ENCODE assay signal across 17 cellular contexts in the genomic region with DNA sequence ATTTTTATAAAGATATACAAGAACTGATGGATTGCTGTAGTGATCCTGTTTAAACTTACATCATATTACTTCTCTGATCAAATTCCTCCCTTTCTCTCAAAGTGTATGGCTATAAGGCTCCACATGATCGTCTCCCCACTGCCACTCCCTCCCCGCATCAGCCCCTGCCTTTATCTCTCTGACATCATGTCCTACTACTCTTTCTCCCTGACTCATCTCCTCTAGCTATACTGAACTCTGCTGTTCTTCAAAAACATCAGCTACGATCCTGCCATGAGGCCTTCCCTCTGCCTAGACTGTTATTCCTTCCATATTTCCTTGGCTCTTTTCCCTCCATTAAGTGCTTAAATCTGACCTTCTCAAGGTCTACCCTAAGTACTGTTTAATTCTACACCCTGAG. TPM values are rescaled to one million over a fixed set of nuclear protein-coding genes. Genes with fewer than 3 reads are reported as not detected.
DNase-seq lines count a peak whose midpoint lies in the region; ATAC-seq and TF ChIP-seq lines count a peak whose summit lies in the region.
"Had no signal": no experiment of that assay in that cellular context is flagged by ENCODE, and none has a peak within 500 bp of the region (broad histone marks: within the 10 kb centered on the region; RNA-seq: fewer than 3 reads in every experiment).

No MANE protein-coding gene starts in this region.

- no peaks in the 10 kb centered on the region for H3K36me3 Mint-ChIP-seq in Calu3 (ENCODE audit: insufficient read depth, unreplicated experiment)
- no peaks in the 10 kb centered on the region for H3K36me3 Mint-ChIP-seq in chondrocyte (ENCODE audit: low read depth)
- H3K36me3 Mint-ChIP-seq: CD14-positive monocyte; CD4-positive, alpha-beta memory T cell; IgD-negative memory B cell had no signal

- H3K9me3 Mint-ChIP-seq in Calu3 (ENCODE audit: low read depth, unreplicated experiment) (no peaks in the 10 kb centered on the region), chondrocyte (ENCODE audit: low read depth) (no peaks in the 10 kb centered on the region)
- H3K9me3 Mint-ChIP-seq: CD14-positive monocyte; CD4-positive, alpha-beta memory T cell; GM23338; IgD-negative memory B cell had no signal

- H3K27ac Mint-ChIP-seq in Calu3 (ENCODE audit: unreplicated experiment) (no peak overlapping the region), chondrocyte (ENCODE audit: unreplicated experiment) (no peak overlapping the region)
- H3K27ac Mint-ChIP-seq: CD14-positive monocyte; CD4-positive, alpha-beta memory T cell; GM23338; IgD-negative memory B cell had no signal

- DNase-seq in NCI-H2227 treated with DMSO at 0.1 percent for 48 hours (lab: John Stamatoyannopoulos, UW) (peak; percentile 16), NCI-H2227 (lab: John Stamatoyannopoulos, UW; ENCODE audit: unreplicated experiment) (no peak), NCI-H82 treated with DMSO at 0.1 percent for 48 hours (lab: John Stamatoyannopoulos, UW; ENCODE audit: unreplicated experiment) (peak; percentile 53), amniotic epithelial cell (ENCODE audit: low read depth) (peak; percentile 48), Calu3 (no peak), chondrocyte (ENCODE audit: low spot score) (no peak), MV-4-11 (lab: John Stamatoyannopoulos, UW) (no peak)
- DNase-seq: CD4-positive, alpha-beta memory T cell; DMS 273 treated with DMSO at 0.1 percent for 48 hours; DMS53; DND-41; HCEC 1CT had no signal

- CTCF ChIA-PET in Calu3 (lab: Charles Lee) = no interaction called here

- BruUV-seq in Calu3 (replicated peaks; lab: Mats Ljungman, UMichigan) = no TSS peak

- no peaks in the 10 kb centered on the region for H3K27me3 Mint-ChIP-seq in Calu3 (ENCODE audit: unreplicated experiment)
- no peaks in the 10 kb centered on the region for H3K27me3 Mint-ChIP-seq in chondrocyte (ENCODE audit: low read depth)
- H3K27me3 Mint-ChIP-seq: IgD-negative memory B cell had no signal

- TF ChIP-seq CTCF in Calu3 (IDR thresholded peaks at IDR 0.05; ENCODE audit: unreplicated experiment) (no peak), chondrocyte (IDR thresholded peaks at IDR 0.05) (no peak)

- intact Hi-C loops in Calu3 (cut with micrococcal nuclease; ENCODE audit: unreplicated experiment) = no loop called here

- ATAC-seq in GM19324 (IDR thresholded peaks at IDR 0.05; ENCODE audit: low FRiP score, unreplicated experiment) = no peak
- ATAC-seq: A549, GM23338 had no signal

- no peak overlapping the region for H3K4me3 Mint-ChIP-seq in Calu3 (ENCODE audit: low read depth, unreplicated experiment)
- no peak overlapping the region for H3K4me3 Mint-ChIP-seq in chondrocyte (ENCODE audit: unreplicated experiment)
- H3K4me3 Mint-ChIP-seq: CD14-positive monocyte; CD4-positive, alpha-beta memory T cell; GM23338; IgD-negative memory B cell had no signal

- no peaks in the 10 kb centered on the region for H3K4me1 Mint-ChIP-seq in Calu3 (ENCODE audit: low read depth, unreplicated experiment)
- peaks cover 11% of the 10 kb centered on the region for H3K4me1 Mint-ChIP-seq in chondrocyte (ENCODE audit: low read depth)
- H3K4me1 Mint-ChIP-seq: CD14-positive monocyte; CD4-positive, alpha-beta memory T cell; GM23338; IgD-negative memory B cell had no signal

RNA-seq across cellular contexts. Expression of gene HFM1, which starts 22.8 kb away (rescaled TPM):
- total RNA-seq in Calu3 (2022) (not detected in 2 replicates), chondrocyte (0.46 to 0.63 TPM (median 0.62 TPM) in 3 replicates)
- total RNA-seq: CD4-positive, alpha-beta memory T cell had no signal

Comparison
In these comparisons a context has a peak if more than half of its experiments do, and no peak if none do; other contexts are left out.
1. DNase-seq: peak in NCI-H2227 treated with DMSO at 0.1 percent for 48 hours (single experiment), NCI-H82 treated with DMSO at 0.1 percent for 48 hours (single experiment) and amniotic epithelial cell (single experiment); none in NCI-H2227 (single experiment), Calu3 (single experiment), chondrocyte (single experiment) and MV-4-11 (single experiment).